ENCODE assay signal across 22 cellular contexts in genomic region chr2:231494669-231495068, GRCh38. TPM values are rescaled to one million over a fixed set of nuclear protein-coding genes. Genes with fewer than 3 reads are reported as not detected.
DNase-seq lines count a peak whose midpoint lies in the region; ATAC-seq, FAIRE-seq and TF ChIP-seq lines count a peak whose summit lies in the region.
"Had no signal": no experiment of that assay in that cellular context is flagged by ENCODE, and none has a peak within 500 bp of the region (broad histone marks: within the 10 kb centered on the region; RNA-seq: fewer than 3 reads in every experiment).

No MANE protein-coding gene starts in this region.

- H3K36me3 ChIP-seq in Loucy (ENCODE audit: insufficient read depth, low read length) = no peaks in the 10 kb centered on the region
- H3K36me3 ChIP-seq: BLaER1 treated with 17β-estradiol and CSF1 and Interleukin-3, amounts not matched to agents 10 nM and 100 nM had no signal

- H3K27ac Mint-ChIP-seq in natural killer cell treated with Interleukin-12 subunit alpha and Interleukin-12 subunit beta and Interleukin-15 and Interleukin-18, amount 100 ng/mL, for 72 hours = peak overlapping the region; percentile 3 to 34
- no peak overlapping the region for H3K27ac Mint-ChIP-seq in stimulated activated effector memory CD8-positive, alpha-beta T cell treated with anti-CD3 and anti-CD28 coated beads, Interleukin-12 subunit alpha, Interleukin-12 subunit beta, amount 100 ng/mL, for 72 hours
- H3K27ac Mint-ChIP-seq: B cell; CD4-positive, alpha-beta T cell; CD8-positive, alpha-beta T cell had no signal

- no peak overlapping the region for H3K9ac ChIP-seq in Loucy (ENCODE audit: low read depth, low read length, poor library complexity, severe bottlenecking)
- H3K9ac ChIP-seq: BLaER1 treated with 17β-estradiol and CSF1 and Interleukin-3, amounts not matched to agents 10 nM and 100 nM had no signal

- H3K9me2 ChIP-seq in Loucy (replicated peaks; ENCODE audit: low read depth, low read length) = no peaks in the 10 kb centered on the region

- TF ChIP-seq POLR2A in GM12892 (IDR thresholded peaks at IDR 0.05; ENCODE audit: low read depth, low read length) = no peak

- no peaks in the 10 kb centered on the region for H3K36me3 Mint-ChIP-seq in natural killer cell treated with Interleukin-12 subunit alpha and Interleukin-12 subunit beta and Interleukin-15 and Interleukin-18, amount 100 ng/mL, for 72 hours
- no peaks in the 10 kb centered on the region for H3K36me3 Mint-ChIP-seq in stimulated activated effector memory CD8-positive, alpha-beta T cell treated with anti-CD3 and anti-CD28 coated beads, Interleukin-12 subunit alpha, Interleukin-12 subunit beta, amount 100 ng/mL, for 72 hours
- H3K36me3 Mint-ChIP-seq: CD8-positive, alpha-beta T cell had no signal

- H3K27me3 ChIP-seq in Loucy (ENCODE audit: insufficient read depth, low read length, poor library complexity, severe bottlenecking) = no peaks in the 10 kb centered on the region
- H3K27me3 ChIP-seq: BLaER1 treated with 17β-estradiol and CSF1 and Interleukin-3, amounts not matched to agents 10 nM and 100 nM had no signal

- no peak for TF ChIP-seq CTCF in Loucy (conservative IDR thresholded peaks at IDR 0.05; ENCODE audit: low read length)

- H3K4me3 Mint-ChIP-seq in natural killer cell treated with Interleukin-12 subunit alpha and Interleukin-12 subunit beta and Interleukin-15 and Interleukin-18, amount 100 ng/mL, for 72 hours = no peak overlapping the region
- no peak overlapping the region for H3K4me3 Mint-ChIP-seq in stimulated activated effector memory CD8-positive, alpha-beta T cell treated with anti-CD3 and anti-CD28 coated beads, Interleukin-12 subunit alpha, Interleukin-12 subunit beta, amount 100 ng/mL, for 72 hours
- H3K4me3 Mint-ChIP-seq: B cell; CD4-positive, alpha-beta T cell; CD8-positive, alpha-beta T cell had no signal

- H3K27me3 Mint-ChIP-seq in natural killer cell treated with Interleukin-12 subunit alpha and Interleukin-12 subunit beta and Interleukin-15 and Interleukin-18, amount 100 ng/mL, for 72 hours = no peaks in the 10 kb centered on the region
- H3K27me3 Mint-ChIP-seq: B cell; CD4-positive, alpha-beta T cell had no signal

- H3K9me3 Mint-ChIP-seq in natural killer cell treated with Interleukin-12 subunit alpha and Interleukin-12 subunit beta and Interleukin-15 and Interleukin-18, amount 100 ng/mL, for 72 hours = no peaks in the 10 kb centered on the region
- no peaks in the 10 kb centered on the region for H3K9me3 Mint-ChIP-seq in stimulated activated effector memory CD8-positive, alpha-beta T cell treated with anti-CD3 and anti-CD28 coated beads, Interleukin-12 subunit alpha, Interleukin-12 subunit beta, amount 100 ng/mL, for 72 hours
- H3K9me3 Mint-ChIP-seq: CD4-positive, alpha-beta T cell; CD8-positive, alpha-beta T cell had no signal

- peaks cover 6% of the 10 kb centered on the region in 2 donors for H3K4me1 Mint-ChIP-seq in natural killer cell treated with Interleukin-12 subunit alpha and Interleukin-12 subunit beta and Interleukin-15 and Interleukin-18, amount 100 ng/mL, for 72 hours (ENCODE audit: low read depth in 2 of 2)
- no peaks in the 10 kb centered on the region for H3K4me1 Mint-ChIP-seq in stimulated activated effector memory CD8-positive, alpha-beta T cell treated with anti-CD3 and anti-CD28 coated beads, Interleukin-12 subunit alpha, Interleukin-12 subunit beta, amount 100 ng/mL, for 72 hours
- H3K4me1 Mint-ChIP-seq: B cell had no signal

- H3K79me2 ChIP-seq in Loucy (ENCODE audit: insufficient read depth, low read length) = no peaks in the 10 kb centered on the region

- H3K4me2 ChIP-seq in Loucy (ENCODE audit: low read depth, low read length, poor library complexity, severe bottlenecking) = peak overlapping the region; percentile 2
- H3K4me2 ChIP-seq: A549 had no signal

- H3F3A ChIP-seq in Loucy (ENCODE audit: low read depth) = no peaks in the 10 kb centered on the region

- H3K4me1 ChIP-seq in Loucy (ENCODE audit: insufficient read depth, low read length, poor library complexity, severe bottlenecking) = no peaks in the 10 kb centered on the region
- H3K4me1 ChIP-seq: A549; BLaER1 treated with 17β-estradiol and CSF1 and Interleukin-3, amounts not matched to agents 10 nM and 100 nM; Caco-2 had no signal

- no peaks in the 10 kb centered on the region for H3K9me3 ChIP-seq in Loucy (ENCODE audit: insufficient read depth, low read depth, low read length)
- H3K9me3 ChIP-seq: A549; BLaER1 treated with 17β-estradiol and CSF1 and Interleukin-3, amounts not matched to agents 10 nM and 100 nM; Caco-2 had no signal

- DNase-seq in GM12892 (ENCODE audit: insufficient read length) = no peak
- no peak for DNase-seq in natural killer cell treated with Interleukin-12 subunit alpha and Interleukin-12 subunit beta and Interleukin-15 and Interleukin-18, amount 100 ng/mL, for 72 hours (ENCODE audit: low spot score)
- DNase-seq in stimulated activated effector memory CD8-positive, alpha-beta T cell treated with anti-CD3 and anti-CD28 coated beads, Interleukin-12 subunit alpha, Interleukin-12 subunit beta, amount 100 ng/mL, for 72 hours (ENCODE audit: low spot score in 2 of 2) = no peak
- DNase-seq in foreskin melanocyte = no peak
- no peak for DNase-seq in SIG-M5 treated with dmso at 0.1 percent for 504 hours (lab: John Stamatoyannopoulos, UW; ENCODE audit: unreplicated experiment)
- no peak for DNase-seq in T-helper 9 cell
- DNase-seq: AML-193; Caco-2; Calu3; CD4-positive, alpha-beta T cell; CD8-positive, alpha-beta T cell; DMS79 treated with DMSO at 0.1 percent for 48 hours; GF-D8 had no signal

- no peak overlapping the region for H3K4me3 ChIP-seq in Loucy (ENCODE audit: low read length, poor library complexity, severe bottlenecking)
- H3K4me3 ChIP-seq: A549; BLaER1 treated with 17β-estradiol and CSF1 and Interleukin-3, amounts not matched to agents 10 nM and 100 nM had no signal

- FAIRE-seq in GM12892 (lab: Jason Lieb, UNC) = peak; percentile 9
- FAIRE-seq: A549, D721Med, G401.6 had no signal

- no peaks in the 10 kb centered on the region for H4K20me1 ChIP-seq in Loucy (ENCODE audit: insufficient read depth, low read length, poor library complexity, severe bottlenecking)
- H4K20me1 ChIP-seq: BLaER1 treated with 17β-estradiol and CSF1 and Interleukin-3, amounts not matched to agents 10 nM and 100 nM had no signal

- no peak overlapping the region for H2AFZ ChIP-seq in Loucy (ENCODE audit: low read length)

- ATAC-seq in natural killer cell treated with Interleukin-12 subunit alpha and Interleukin-12 subunit beta and Interleukin-15 and Interleukin-18, amount 100 ng/mL, for 72 hours = peak in 1 of 2 donors; percentile 51
- peak; percentile 51 for ATAC-seq in stimulated activated effector memory CD8-positive, alpha-beta T cell treated with anti-CD3 and anti-CD28 coated beads, Interleukin-12 subunit alpha, Interleukin-12 subunit beta, amount 100 ng/mL, for 72 hours
- ATAC-seq in GM19463 (IDR thresholded peaks at IDR 0.05; ENCODE audit: unreplicated experiment) = no peak
- ATAC-seq: A549; CD8-positive, alpha-beta T cell had no signal

RNA-seq across cellular contexts. Expression of gene NCL, which starts 30.4 kb away (rescaled TPM):
- 468 TPM for polyA plus RNA-seq in GM12892 (2012; ENCODE audit: missing spikeins)
- total RNA-seq in natural killer cell treated with Interleukin-12 subunit alpha and Interleukin-12 subunit beta and Interleukin-15 and Interleukin-18, amount 100 ng/mL, for 72 hours = 1,000 to 10,000 TPM in 1 of 2 donors, 100 to 1,000 TPM in 1; 802 to 1,405 TPM

RNA-seq across cellular contexts. Expression of gene NMUR1, which starts 35.6 kb away (rescaled TPM):
- polyA plus RNA-seq in GM12892 (2012; ENCODE audit: missing spikeins) = 0.19 TPM
- total RNA-seq in natural killer cell treated with Interleukin-12 subunit alpha and Interleukin-12 subunit beta and Interleukin-15 and Interleukin-18, amount 100 ng/mL, for 72 hours = 1 to 10 TPM; 3.1 to 3.4 TPM
- total RNA-seq: A172, Caco-2, Calu3 had no signal
- polyA plus RNA-seq: A549, BJ had no signal
